26 cellular contexts compared by ENCODE assay signal in genomic region chr4:132526652-132527051, GRCh38.
DNase-seq lines count a peak whose midpoint lies in the region; ATAC-seq and TF ChIP-seq lines count a peak whose summit lies in the region.
"Had no signal": no experiment of that assay in that cellular context is flagged by ENCODE, and none has a peak within 500 bp of the region (broad histone marks: within the 10 kb centered on the region; RNA-seq: fewer than 3 reads in every experiment).

No MANE protein-coding gene starts in this region.

- no peak for DNase-seq in Karpas-422
- no peak for DNase-seq in WTC11 (ENCODE audit: low spot score)
- DNase-seq in stimulated activated CD4-positive, alpha-beta T cell treated with anti-CD3 and anti-CD28 coated beads, Interleukin-2, amount 100 ng/mL, for 48 hours = no peak
- DNase-seq: 8988T; ACHN; BE2C; C1 segment of cervical spinal cord; CD4-positive, alpha-beta memory T cell; CD4-positive, CD25-positive, alpha-beta regulatory T cell; CD8-positive, alpha-beta memory T cell; COR-L47; DMS 273 treated with DMSO at 0.1 percent for 48 hours; DMS153; DMS53; DMS79; DND-41; EL; GDM1 had no signal

- H3K27ac ChIP-seq in Karpas-422 (ENCODE audit: low read length) (no peak overlapping the region), OCI-LY1 (ENCODE audit: low read depth, low read length, poor library complexity, severe bottlenecking) (peak overlapping the region; percentile 11), neural cell (ENCODE audit: low read length) (no peak overlapping the region)
- H3K27ac ChIP-seq: BLaER1 had no signal

- H3F3A ChIP-seq in OCI-LY1 (ENCODE audit: insufficient read depth, low read length) = 0 out of 2 replicates have a peak, but pooled peaks cover 2% of the 10 kb centered on the region
- H3F3A ChIP-seq in neural cell (ENCODE audit: insufficient read depth, low read length, poor library complexity, severe bottlenecking) = no peaks in the 10 kb centered on the region

- TF ChIP-seq CTCF in OCI-LY1 (IDR thresholded peaks at IDR 0.05; ENCODE audit: low read length) (no peak), WTC11 (IDR thresholded peaks at IDR 0.05) (no peak), neural cell (IDR thresholded peaks at IDR 0.05; ENCODE audit: poor library complexity, severe bottlenecking) (no peak)

- TF ChIP-seq EP300 in neural cell (conservative IDR thresholded peaks at IDR 0.05; ENCODE audit: poor library complexity, severe bottlenecking) = peak; percentile 90

- H3K27ac Mint-ChIP-seq in WTC11 = peak overlapping the region; percentile 48; the same call in 1 of the 2 replicates
- H3K27ac Mint-ChIP-seq: CD14-positive monocyte; CD4-positive, alpha-beta memory T cell; CD4-positive, CD25-positive, alpha-beta regulatory T cell; CD8-positive, alpha-beta memory T cell had no signal

- no peak for ATAC-seq in WTC11
- no peak for ATAC-seq in HG03521 (IDR thresholded peaks at IDR 0.05; ENCODE audit: unreplicated experiment)
- no peak for ATAC-seq in GM21529 (IDR thresholded peaks at IDR 0.05; ENCODE audit: unreplicated experiment)
- no peak for ATAC-seq in GM21447 (IDR thresholded peaks at IDR 0.05; ENCODE audit: unreplicated experiment)
- ATAC-seq: GM12878 had no signal

- no peak for TF ChIP-seq RAD21 in neural cell (conservative IDR thresholded peaks at IDR 0.05)

- no peaks in the 10 kb centered on the region for H3K9me3 ChIP-seq in Karpas-422 (ENCODE audit: low read length)
- H3K9me3 ChIP-seq in OCI-LY1 (ENCODE audit: low read length) = no peaks in the 10 kb centered on the region
- H3K9me3 ChIP-seq in neural cell (ENCODE audit: low read length) = no peaks in the 10 kb centered on the region
- H3K9me3 ChIP-seq: BE2C, BLaER1 had no signal

- no peak overlapping the region for H3K4me3 Mint-ChIP-seq in WTC11
- H3K4me3 Mint-ChIP-seq: CD14-positive monocyte; CD4-positive, alpha-beta memory T cell; CD4-positive, CD25-positive, alpha-beta regulatory T cell; CD8-positive, alpha-beta memory T cell had no signal

- H3K4me2 ChIP-seq in Karpas-422 (ENCODE audit: low read depth, low read length, poor library complexity, severe bottlenecking) = no peak overlapping the region
- no peak overlapping the region for H3K4me2 ChIP-seq in OCI-LY1 (ENCODE audit: low read length)
- H3K4me2 ChIP-seq in neural cell (ENCODE audit: low read length) = no peak overlapping the region
- H3K4me2 ChIP-seq: BLaER1 had no signal

- H3K4me1 ChIP-seq in Karpas-422 (ENCODE audit: low read length) (no peaks in the 10 kb centered on the region), OCI-LY1 (ENCODE audit: insufficient read depth, low read length, severe bottlenecking) (peaks cover 39% of the 10 kb centered on the region)
- H3K4me1 ChIP-seq: BE2C had no signal

- no peaks in the 10 kb centered on the region for H3K79me2 ChIP-seq in Karpas-422 (ENCODE audit: low read length)
- H3K79me2 ChIP-seq in OCI-LY1 (ENCODE audit: insufficient read depth, low read length) = no peaks in the 10 kb centered on the region
- no peaks in the 10 kb centered on the region for H3K79me2 ChIP-seq in neural cell (replicated peaks; ENCODE audit: insufficient read depth, low read length)

- no peaks in the 10 kb centered on the region for H3K9me2 ChIP-seq in Karpas-422 (replicated peaks; ENCODE audit: insufficient read depth, low read length)
- H3K9me2 ChIP-seq in OCI-LY1 (ENCODE audit: low read depth, low read length) = no peaks in the 10 kb centered on the region
- no peaks in the 10 kb centered on the region for H3K9me2 ChIP-seq in neural cell (ENCODE audit: insufficient read depth, low read length)

- H4K20me1 ChIP-seq in Karpas-422 (ENCODE audit: insufficient read depth, low read depth, low read length) (no peaks in the 10 kb centered on the region), OCI-LY1 (ENCODE audit: insufficient read depth, low read length) (no peaks in the 10 kb centered on the region), neural cell (ENCODE audit: insufficient read depth) (no peaks in the 10 kb centered on the region)
- H4K20me1 ChIP-seq: BLaER1 had no signal

- H3K4me3 ChIP-seq in Karpas-422 (ENCODE audit: low read length) (no peak overlapping the region), OCI-LY1 (ENCODE audit: low read depth, low read length, poor library complexity, severe bottlenecking) (no peak overlapping the region), neural cell (ENCODE audit: low read length) (no peak overlapping the region)
- H3K4me3 ChIP-seq: BLaER1, GM12878 had no signal

- CTCF ChIA-PET in WTC11 (lab: Charles Lee) = no interaction called here

- H2AFZ ChIP-seq in Karpas-422 (ENCODE audit: low read length) (peak overlapping the region; percentile 57; the same call in 1 of the 2 replicates), OCI-LY1 (ENCODE audit: low read length) (no peak overlapping the region), neural cell (ENCODE audit: low read depth, low read length) (no peak overlapping the region)

- peaks cover 3% of the 10 kb centered on the region for H3K9me3 Mint-ChIP-seq in WTC11

- no peak overlapping the region for H3K9ac ChIP-seq in Karpas-422 (ENCODE audit: low read length)
- H3K9ac ChIP-seq in OCI-LY1 (ENCODE audit: low read length) = no peak overlapping the region
- H3K9ac ChIP-seq in neural cell (ENCODE audit: low read length) = no peak overlapping the region
- H3K9ac ChIP-seq: BLaER1 had no signal

- peaks cover 8% of the 10 kb centered on the region for H3K36me3 Mint-ChIP-seq in WTC11
- H3K36me3 Mint-ChIP-seq: CD14-positive monocyte; CD4-positive, alpha-beta memory T cell; CD4-positive, CD25-positive, alpha-beta regulatory T cell; CD8-positive, alpha-beta memory T cell had no signal

- H3K27me3 Mint-ChIP-seq in WTC11 (ENCODE audit: low read depth) = no peaks in the 10 kb centered on the region
- H3K27me3 Mint-ChIP-seq: CD4-positive, alpha-beta memory T cell; CD4-positive, CD25-positive, alpha-beta regulatory T cell; CD8-positive, alpha-beta memory T cell had no signal

- peaks cover 30% of the 10 kb centered on the region for H3K4me1 Mint-ChIP-seq in WTC11
- H3K4me1 Mint-ChIP-seq: CD14-positive monocyte; CD4-positive, alpha-beta memory T cell; CD4-positive, CD25-positive, alpha-beta regulatory T cell; CD8-positive, alpha-beta memory T cell had no signal

- no peaks in the 10 kb centered on the region for H3K27me3 ChIP-seq in Karpas-422 (ENCODE audit: low read length)
- no peaks in the 10 kb centered on the region for H3K27me3 ChIP-seq in OCI-LY1 (ENCODE audit: insufficient read depth, low read length)
- H3K27me3 ChIP-seq in neural cell (ENCODE audit: insufficient read depth, low read depth, low read length) = no peaks in the 10 kb centered on the region
- H3K27me3 ChIP-seq: BE2C, BLaER1 had no signal

- H3K36me3 ChIP-seq in Karpas-422 (ENCODE audit: insufficient read depth, low read length) (no peaks in the 10 kb centered on the region), OCI-LY1 (ENCODE audit: insufficient read depth, low read length) (no peaks in the 10 kb centered on the region), neural cell (ENCODE audit: insufficient read depth, low read length) (no peaks in the 10 kb centered on the region)
- H3K36me3 ChIP-seq: BE2C, BLaER1 had no signal

- POLR2A ChIA-PET in WTC11 (lab: Charles Lee) = no interaction called here

TF ChIP-seq in WTC11, 78 proteins besides CTCF, POLR2A, EP300 and RAD21 (continues in another document):
- TF ChIP-seq ZNF396 (CRISPR knock-in tag; IDR thresholded peaks at IDR 0.05; ENCODE audit: borderline replicate concordance) (no peak), ZNF121 (CRISPR knock-in tag; IDR thresholded peaks at IDR 0.05) (no peak), CREB1 (CRISPR knock-in tag; IDR thresholded peaks at IDR 0.05) (no peak), NR1H2 (CRISPR knock-in tag; IDR thresholded peaks at IDR 0.05) (no peak), ZNF671 (CRISPR knock-in tag; IDR thresholded peaks at IDR 0.05) (no peak), JAZF1 (CRISPR knock-in tag; IDR thresholded peaks at IDR 0.05) (no peak), ZNF317 (CRISPR knock-in tag; IDR thresholded peaks at IDR 0.05; ENCODE audit: borderline replicate concordance, low read depth) (no peak), IRF2 (CRISPR knock-in tag; IDR thresholded peaks at IDR 0.05; ENCODE audit: borderline replicate concordance, low read depth) (no peak), JUN (CRISPR knock-in tag; IDR thresholded peaks at IDR 0.05) (no peak), RORB (CRISPR knock-in tag; IDR thresholded peaks at IDR 0.05) (no peak)
- TF ChIP-seq, protein P1, sequence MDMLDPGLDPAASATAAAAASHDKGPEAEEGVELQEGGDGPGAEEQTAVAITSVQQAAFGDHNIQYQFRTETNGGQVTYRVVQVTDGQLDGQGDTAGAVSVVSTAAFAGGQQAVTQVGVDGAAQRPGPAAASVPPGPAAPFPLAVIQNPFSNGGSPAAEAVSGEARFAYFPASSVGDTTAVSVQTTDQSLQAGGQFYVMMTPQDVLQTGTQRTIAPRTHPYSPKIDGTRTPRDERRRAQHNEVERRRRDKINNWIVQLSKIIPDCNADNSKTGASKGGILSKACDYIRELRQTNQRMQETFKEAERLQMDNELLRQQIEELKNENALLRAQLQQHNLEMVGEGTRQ (CRISPR knock-in tag; IDR thresholded peaks at IDR 0.05) = no peak

TF ChIP-seq in neural cell, 6 proteins besides CTCF, POLR2A, EP300 and RAD21:
- TF ChIP-seq POLR2AphosphoS5 (IDR thresholded peaks at IDR 0.05) = peak; percentile 70
- no peak for TF ChIP-seq MXI1 (conservative IDR thresholded peaks at IDR 0.05; ENCODE audit: poor library complexity, severe bottlenecking)
